Comparison of ENCODE assay signal across 1 cellular context in the genomic region with DNA sequence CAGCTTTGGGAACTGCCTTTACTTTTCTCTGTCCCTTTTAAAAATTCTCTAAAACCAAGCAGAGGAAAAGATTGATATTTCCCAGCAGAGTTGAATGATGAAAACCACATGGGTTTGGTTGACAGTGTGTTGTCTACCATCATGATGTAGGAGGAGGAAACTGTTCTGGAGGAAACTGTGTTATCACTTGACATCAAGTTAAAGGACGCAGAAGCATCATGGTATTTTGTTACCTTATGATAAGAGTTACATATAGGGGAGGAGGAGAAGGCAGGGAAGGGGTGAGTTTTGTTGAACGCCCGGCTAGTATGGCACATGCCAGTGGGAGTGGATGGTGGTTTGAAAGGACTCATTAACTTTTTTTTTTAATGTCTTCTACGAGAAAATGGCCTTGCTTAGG.
TF ChIP-seq lines count a peak whose summit lies in the region.

No MANE protein-coding gene starts in this region.

TF ChIP-seq in liver, 16 proteins besides CTCF, POLR2A, EP300 and RAD21 (continued from another document):
- TF ChIP-seq, protein P1, sequence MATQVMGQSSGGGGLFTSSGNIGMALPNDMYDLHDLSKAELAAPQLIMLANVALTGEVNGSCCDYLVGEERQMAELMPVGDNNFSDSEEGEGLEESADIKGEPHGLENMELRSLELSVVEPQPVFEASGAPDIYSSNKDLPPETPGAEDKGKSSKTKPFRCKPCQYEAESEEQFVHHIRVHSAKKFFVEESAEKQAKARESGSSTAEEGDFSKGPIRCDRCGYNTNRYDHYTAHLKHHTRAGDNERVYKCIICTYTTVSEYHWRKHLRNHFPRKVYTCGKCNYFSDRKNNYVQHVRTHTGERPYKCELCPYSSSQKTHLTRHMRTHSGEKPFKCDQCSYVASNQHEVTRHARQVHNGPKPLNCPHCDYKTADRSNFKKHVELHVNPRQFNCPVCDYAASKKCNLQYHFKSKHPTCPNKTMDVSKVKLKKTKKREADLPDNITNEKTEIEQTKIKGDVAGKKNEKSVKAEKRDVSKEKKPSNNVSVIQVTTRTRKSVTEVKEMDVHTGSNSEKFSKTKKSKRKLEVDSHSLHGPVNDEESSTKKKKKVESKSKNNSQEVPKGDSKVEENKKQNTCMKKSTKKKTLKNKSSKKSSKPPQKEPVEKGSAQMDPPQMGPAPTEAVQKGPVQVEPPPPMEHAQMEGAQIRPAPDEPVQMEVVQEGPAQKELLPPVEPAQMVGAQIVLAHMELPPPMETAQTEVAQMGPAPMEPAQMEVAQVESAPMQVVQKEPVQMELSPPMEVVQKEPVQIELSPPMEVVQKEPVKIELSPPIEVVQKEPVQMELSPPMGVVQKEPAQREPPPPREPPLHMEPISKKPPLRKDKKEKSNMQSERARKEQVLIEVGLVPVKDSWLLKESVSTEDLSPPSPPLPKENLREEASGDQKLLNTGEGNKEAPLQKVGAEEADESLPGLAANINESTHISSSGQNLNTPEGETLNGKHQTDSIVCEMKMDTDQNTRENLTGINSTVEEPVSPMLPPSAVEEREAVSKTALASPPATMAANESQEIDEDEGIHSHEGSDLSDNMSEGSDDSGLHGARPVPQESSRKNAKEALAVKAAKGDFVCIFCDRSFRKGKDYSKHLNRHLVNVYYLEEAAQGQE (IDR thresholded peaks at IDR 0.05), result no peak
- no peak for TF ChIP-seq FOXA1 (IDR thresholded peaks at IDR 0.05)
- no peak for TF ChIP-seq HNF4A (conservative IDR thresholded peaks at IDR 0.05)
- TF ChIP-seq, protein P2, sequence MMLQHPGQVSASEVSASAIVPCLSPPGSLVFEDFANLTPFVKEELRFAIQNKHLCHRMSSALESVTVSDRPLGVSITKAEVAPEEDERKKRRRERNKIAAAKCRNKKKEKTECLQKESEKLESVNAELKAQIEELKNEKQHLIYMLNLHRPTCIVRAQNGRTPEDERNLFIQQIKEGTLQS (IDR thresholded peaks at IDR 0.05), result no peak
- no peak for TF ChIP-seq EGR1 (IDR thresholded peaks at IDR 0.05; ENCODE audit: low read depth in 2 of 2)
- no peak for TF ChIP-seq JUND (IDR thresholded peaks at IDR 0.05)
- no peak for TF ChIP-seq YY1 (IDR thresholded peaks at IDR 0.05)
- no peak for TF ChIP-seq GABPA (IDR thresholded peaks at IDR 0.05 in 1 of 2, conservative IDR thresholded peaks at IDR 0.05 in 1 of 2)
- no peak for TF ChIP-seq SP1 (IDR thresholded peaks at IDR 0.05)
- TF ChIP-seq, protein P3, sequence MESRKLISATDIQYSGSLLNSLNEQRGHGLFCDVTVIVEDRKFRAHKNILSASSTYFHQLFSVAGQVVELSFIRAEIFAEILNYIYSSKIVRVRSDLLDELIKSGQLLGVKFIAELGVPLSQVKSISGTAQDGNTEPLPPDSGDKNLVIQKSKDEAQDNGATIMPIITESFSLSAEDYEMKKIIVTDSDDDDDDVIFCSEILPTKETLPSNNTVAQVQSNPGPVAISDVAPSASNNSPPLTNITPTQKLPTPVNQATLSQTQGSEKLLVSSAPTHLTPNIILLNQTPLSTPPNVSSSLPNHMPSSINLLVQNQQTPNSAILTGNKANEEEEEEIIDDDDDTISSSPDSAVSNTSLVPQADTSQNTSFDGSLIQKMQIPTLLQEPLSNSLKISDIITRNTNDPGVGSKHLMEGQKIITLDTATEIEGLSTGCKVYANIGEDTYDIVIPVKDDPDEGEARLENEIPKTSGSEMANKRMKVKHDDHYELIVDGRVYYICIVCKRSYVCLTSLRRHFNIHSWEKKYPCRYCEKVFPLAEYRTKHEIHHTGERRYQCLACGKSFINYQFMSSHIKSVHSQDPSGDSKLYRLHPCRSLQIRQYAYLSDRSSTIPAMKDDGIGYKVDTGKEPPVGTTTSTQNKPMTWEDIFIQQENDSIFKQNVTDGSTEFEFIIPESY (IDR thresholded peaks at IDR 0.05), result no peak
- no peak for TF ChIP-seq FOXA2 (IDR thresholded peaks at IDR 0.05)
- TF ChIP-seq, protein P4, sequence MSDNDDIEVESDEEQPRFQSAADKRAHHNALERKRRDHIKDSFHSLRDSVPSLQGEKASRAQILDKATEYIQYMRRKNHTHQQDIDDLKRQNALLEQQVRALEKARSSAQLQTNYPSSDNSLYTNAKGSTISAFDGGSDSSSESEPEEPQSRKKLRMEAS (IDR thresholded peaks at IDR 0.05), result no peak
- TF ChIP-seq NR2F2 (IDR thresholded peaks at IDR 0.05), result no peak
